13 cellular contexts compared by ENCODE assay signal in the genomic region with DNA sequence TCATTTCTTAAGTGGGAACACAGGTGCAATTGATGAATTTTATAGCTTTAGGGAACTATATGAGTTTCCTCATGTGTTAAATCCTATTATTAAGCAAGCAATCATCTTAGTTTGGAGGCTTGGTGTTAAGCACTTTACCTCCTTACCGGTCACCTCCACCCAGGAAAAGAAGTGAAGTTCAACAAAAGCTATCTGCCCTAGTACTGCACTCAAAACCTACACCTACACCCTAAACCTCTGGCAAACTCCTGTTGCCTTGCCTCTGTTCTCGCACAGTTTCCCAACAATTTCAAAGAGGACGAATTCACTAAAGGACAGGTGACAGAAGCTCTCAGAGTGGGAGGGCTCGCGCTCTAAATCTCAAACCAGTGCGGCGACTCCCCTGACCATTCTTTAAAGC.
A peak's percentile ranks its signal among the peaks of the same experiment; 100 is the strongest.
DNase-seq lines count a peak whose midpoint lies in the region; ATAC-seq and TF ChIP-seq lines count a peak whose summit lies in the region.
"Had no signal": no experiment of that assay in that cellular context is flagged by ENCODE, and none has a peak within 500 bp of the region (broad histone marks: within the 10 kb centered on the region; RNA-seq: fewer than 3 reads in every experiment).

No MANE protein-coding gene starts in this region.

- H3K4me2 ChIP-seq in PC-3 (ENCODE audit: low read length) (peak overlapping the region; percentile 92), neural cell (ENCODE audit: low read length) (no peak overlapping the region)
- H3K4me2 ChIP-seq: BLaER1 treated with 17β-estradiol and CSF1 and Interleukin-3, amounts not matched to agents 10 nM and 100 nM had no signal

- H3K4me3 ChIP-seq in A673 (ENCODE audit: low read depth, low read length, poor library complexity, severe bottlenecking) (peak overlapping the region; percentile 33), PC-3 (ENCODE audit: low read length) (peak overlapping the region; percentile 82), fibroblast of mammary gland (ENCODE audit: control insufficient read depth, low read depth, low read length) (peak overlapping the region; percentile 25), neural cell (ENCODE audit: low read length) (peak overlapping the region; percentile 46)
- H3K4me3 ChIP-seq: BLaER1 treated with 17β-estradiol and CSF1 and Interleukin-3, amounts not matched to agents 10 nM and 100 nM had no signal

- H3K79me2 ChIP-seq in PC-3 (ENCODE audit: low read length) (no peaks in the 10 kb centered on the region), neural cell (replicated peaks; ENCODE audit: insufficient read depth, low read length) (no peaks in the 10 kb centered on the region)

- no peaks in the 10 kb centered on the region for H3K36me3 Mint-ChIP-seq in natural killer cell treated with Interleukin-12 subunit alpha and Interleukin-12 subunit beta and Interleukin-15 and Interleukin-18, amount 100 ng/mL, for 72 hours
- H3K36me3 Mint-ChIP-seq: activated naive CD4-positive, alpha-beta T cell treated with anti-CD3 and anti-CD28 coated beads, Interleukin-2, amount 50 U/mL, for 72 hours had no signal

- no peaks in the 10 kb centered on the region for H3K9me3 Mint-ChIP-seq in natural killer cell treated with Interleukin-12 subunit alpha and Interleukin-12 subunit beta and Interleukin-15 and Interleukin-18, amount 100 ng/mL, for 72 hours
- H3K9me3 Mint-ChIP-seq: activated CD8-positive, alpha-beta T cell treated with anti-CD3 and anti-CD28 coated beads for 36 hours; activated naive CD4-positive, alpha-beta T cell treated with anti-CD3 and anti-CD28 coated beads, Interleukin-2, amount 50 U/mL, for 72 hours had no signal

- POLR2A ChIA-PET in A673 (lab: Charles Lee; ENCODE audit: low non-redundant PET) (no interaction called here), PC-3 (lab: Charles Lee; ENCODE audit: unreplicated experiment) (interaction anchor here (0.6 kb wide), 1 partner anchor 29 kb away, joined by 3 read pairs; no protein-coding TSS in a partner anchor)

- H2AFZ ChIP-seq in PC-3 (ENCODE audit: low read length) (peak overlapping the region; percentile 98), neural cell (ENCODE audit: low read depth, low read length) (no peak overlapping the region)

- CTCF ChIA-PET in A673 (lab: Charles Lee) (no interaction called here), PC-3 (lab: Charles Lee) (no interaction called here)

- H3K36me3 ChIP-seq in A673 (ENCODE audit: insufficient read depth, low read length, poor library complexity, severe bottlenecking) (no peaks in the 10 kb centered on the region), PC-3 (ENCODE audit: low read depth, low read length) (no peaks in the 10 kb centered on the region), neural cell (ENCODE audit: insufficient read depth, low read length) (no peaks in the 10 kb centered on the region)
- H3K36me3 ChIP-seq: BLaER1 treated with 17β-estradiol and CSF1 and Interleukin-3, amounts not matched to agents 10 nM and 100 nM had no signal

- H3K4me1 ChIP-seq in A673 (ENCODE audit: insufficient read depth, low read length, poor library complexity, severe bottlenecking) (no peaks in the 10 kb centered on the region), PC-3 (ENCODE audit: insufficient read depth, low read length) (peaks cover 8% of the 10 kb centered on the region; the same call in 1 of the 2 replicates)
- H3K4me1 ChIP-seq: BLaER1 treated with 17β-estradiol and CSF1 and Interleukin-3, amounts not matched to agents 10 nM and 100 nM had no signal

- TF ChIP-seq EP300 in neural cell (conservative IDR thresholded peaks at IDR 0.05; ENCODE audit: poor library complexity, severe bottlenecking): no peak

- DNase-seq in A673 (ENCODE audit: low spot score) (no peak), PC-3 (no peak), fibroblast of mammary gland (ENCODE audit: low read depth) (no peak), hypothalamus (lab: John Stamatoyannopoulos, UW) (no peak), iPS-NIHi11 (ENCODE audit: low spot score) (no peak), AML-193 (lab: John Stamatoyannopoulos, UW) (no peak)
- DNase-seq in natural killer cell treated with Interleukin-12 subunit alpha and Interleukin-12 subunit beta and Interleukin-15 and Interleukin-18, amount 100 ng/mL, for 72 hours (ENCODE audit: low spot score): no peak
- DNase-seq: effector memory CD4-positive, alpha-beta T cell; NCI-H1694 treated with DMSO at 0.1 percent for 48 hours had no signal

- no peaks in the 10 kb centered on the region for H3K4me1 Mint-ChIP-seq in natural killer cell treated with Interleukin-12 subunit alpha and Interleukin-12 subunit beta and Interleukin-15 and Interleukin-18, amount 100 ng/mL, for 72 hours (ENCODE audit: low read depth in 2 of 2)

- no peaks in the 10 kb centered on the region for H4K20me1 ChIP-seq in PC-3 (ENCODE audit: low read length)
- H4K20me1 ChIP-seq in neural cell (ENCODE audit: insufficient read depth): no peaks in the 10 kb centered on the region
- H4K20me1 ChIP-seq: BLaER1 treated with 17β-estradiol and CSF1 and Interleukin-3, amounts not matched to agents 10 nM and 100 nM had no signal

- H3K9me2 ChIP-seq in PC-3 (replicated peaks; ENCODE audit: low read length): no peaks in the 10 kb centered on the region
- H3K9me2 ChIP-seq in neural cell (ENCODE audit: insufficient read depth, low read length): no peaks in the 10 kb centered on the region

- BruUV-seq in A673 (replicated peaks; lab: Mats Ljungman, UMichigan): no TSS peak
- TSS peak; percentile 50 for BruUV-seq in PC-3 (replicated peaks; lab: Mats Ljungman, UMichigan)

- ATAC-seq in PC-3: peak; percentile 41
- no peak for ATAC-seq in natural killer cell treated with Interleukin-12 subunit alpha and Interleukin-12 subunit beta and Interleukin-15 and Interleukin-18, amount 100 ng/mL, for 72 hours
- ATAC-seq: activated CD8-positive, alpha-beta T cell treated with anti-CD3 and anti-CD28 coated beads for 36 hours; activated naive CD4-positive, alpha-beta T cell treated with anti-CD3 and anti-CD28 coated beads, Interleukin-2, amount 50 U/mL, for 72 hours had no signal

- H3K4me3 Mint-ChIP-seq in natural killer cell treated with Interleukin-12 subunit alpha and Interleukin-12 subunit beta and Interleukin-15 and Interleukin-18, amount 100 ng/mL, for 72 hours: no peak overlapping the region
- H3K4me3 Mint-ChIP-seq: activated CD8-positive, alpha-beta T cell treated with anti-CD3 and anti-CD28 coated beads for 36 hours had no signal

- no peaks in the 10 kb centered on the region for H3K27me3 Mint-ChIP-seq in natural killer cell treated with Interleukin-12 subunit alpha and Interleukin-12 subunit beta and Interleukin-15 and Interleukin-18, amount 100 ng/mL, for 72 hours
- H3K27me3 Mint-ChIP-seq: activated CD8-positive, alpha-beta T cell treated with anti-CD3 and anti-CD28 coated beads for 36 hours had no signal

- H3K27me3 ChIP-seq in A673 (replicated peaks; ENCODE audit: insufficient read depth, low read depth, low read length, poor library complexity) (no peaks in the 10 kb centered on the region), PC-3 (ENCODE audit: low read length) (no peaks in the 10 kb centered on the region), neural cell (ENCODE audit: insufficient read depth, low read depth, low read length) (no peaks in the 10 kb centered on the region)

- TF ChIP-seq CTCF in A673 (conservative IDR thresholded peaks at IDR 0.05; ENCODE audit: low read depth, low read length) (no peak), PC-3 (conservative IDR thresholded peaks at IDR 0.05; ENCODE audit: low read depth, low read length) (no peak), fibroblast of mammary gland (conservative IDR thresholded peaks at IDR 0.05; ENCODE audit: control insufficient read depth, insufficient read depth, low read depth, low read length) (no peak), neural cell (IDR thresholded peaks at IDR 0.05; ENCODE audit: poor library complexity, severe bottlenecking) (no peak)

- no peak overlapping the region for H3K27ac Mint-ChIP-seq in natural killer cell treated with Interleukin-12 subunit alpha and Interleukin-12 subunit beta and Interleukin-15 and Interleukin-18, amount 100 ng/mL, for 72 hours
- H3K27ac Mint-ChIP-seq: activated CD8-positive, alpha-beta T cell treated with anti-CD3 and anti-CD28 coated beads for 36 hours; activated naive CD4-positive, alpha-beta T cell treated with anti-CD3 and anti-CD28 coated beads, Interleukin-2, amount 50 U/mL, for 72 hours had no signal

- intact Hi-C loops in A673 (cut with micrococcal nuclease; ENCODE audit: unreplicated experiment): no loop called here
- intact Hi-C loops in PC-3 (cut with micrococcal nuclease): loop anchor here (2.0 kb wide), 1 partner anchor 242 kb away; no protein-coding TSS in a partner anchor

- no peak for TF ChIP-seq RAD21 in neural cell (conservative IDR thresholded peaks at IDR 0.05)

- H3K9ac ChIP-seq in PC-3 (ENCODE audit: low read length) (peak overlapping the region; percentile 63), neural cell (ENCODE audit: low read length) (no peak overlapping the region)
- H3K9ac ChIP-seq: BLaER1 treated with 17β-estradiol and CSF1 and Interleukin-3, amounts not matched to agents 10 nM and 100 nM had no signal

- no peak overlapping the region for H3K27ac ChIP-seq in A673 (ENCODE audit: low read depth, low read length, poor library complexity, severe bottlenecking)
- no peak overlapping the region for H3K27ac ChIP-seq in PC-3 (ENCODE audit: low read length)
- no peak overlapping the region for H3K27ac ChIP-seq in neural cell (ENCODE audit: low read length)
- H3K27ac ChIP-seq: BLaER1 treated with 17β-estradiol and CSF1 and Interleukin-3, amounts not matched to agents 10 nM and 100 nM had no signal

- no peaks in the 10 kb centered on the region for H3F3A ChIP-seq in PC-3 (ENCODE audit: low read length, unreplicated experiment)
- no peaks in the 10 kb centered on the region for H3F3A ChIP-seq in neural cell (ENCODE audit: insufficient read depth, low read length, poor library complexity, severe bottlenecking)

- H3K9me3 ChIP-seq in A673 (ENCODE audit: low read depth, low read length, poor library complexity, severe bottlenecking): no peaks in the 10 kb centered on the region
- H3K9me3 ChIP-seq in PC-3 (ENCODE audit: low read length): no peaks in the 10 kb centered on the region
- H3K9me3 ChIP-seq in neural cell (ENCODE audit: low read length): no peaks in the 10 kb centered on the region

TF ChIP-seq in neural cell, 6 proteins besides CTCF, POLR2A, EP300 and RAD21 (continues in another document):
- TF ChIP-seq TAF1 (IDR thresholded peaks at IDR 0.05; ENCODE audit: low read depth): no peak
- TF ChIP-seq MXI1 (conservative IDR thresholded peaks at IDR 0.05; ENCODE audit: poor library complexity, severe bottlenecking): no peak
- TF ChIP-seq POLR2AphosphoS5 (IDR thresholded peaks at IDR 0.05): no peak

Comparison
In these comparisons a context has a peak if more than half of its experiments do, and no peak if none do; other contexts are left out.
1. H3K4me3 ChIP-seq: peak in every context shown above with its lines; median percentile 82 in PC-3; 46 in neural cell; 33 in A673; 25 in fibroblast of mammary gland.